Comparison of ENCODE assay signal across 25 cellular contexts in the genomic region with DNA sequence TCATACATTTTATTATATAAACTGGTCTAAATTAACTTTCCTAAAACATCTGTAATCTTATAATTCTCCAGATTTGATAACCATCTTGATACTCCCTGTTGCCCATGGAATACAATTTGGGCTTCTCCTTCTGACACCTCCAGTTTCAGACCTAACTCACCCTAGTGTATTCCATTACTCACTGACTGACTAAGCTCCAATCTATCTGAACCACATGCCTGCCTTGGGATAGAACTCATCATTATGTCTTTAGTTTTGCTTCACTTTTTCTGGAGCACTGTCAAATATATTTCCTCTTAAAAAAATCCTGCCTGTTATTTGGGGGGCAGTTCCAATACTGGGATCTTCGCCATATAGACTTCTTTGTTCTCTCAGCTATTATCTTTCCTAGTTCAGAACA. TPM values are rescaled to one million over a fixed set of nuclear protein-coding genes. Genes with fewer than 3 reads are reported as not detected.
DNase-seq lines count a peak whose midpoint lies in the region; TF ChIP-seq lines count a peak whose summit lies in the region.
"Had no signal": no experiment of that assay in that cellular context is flagged by ENCODE, and none has a peak within 500 bp of the region (broad histone marks: within the 10 kb centered on the region; RNA-seq: fewer than 3 reads in every experiment).

No MANE protein-coding gene starts in this region.

- no peaks in the 10 kb centered on the region for H3K79me1 ChIP-seq in neuronal stem cell (ENCODE audit: low read depth, low read length)

- H3K23ac ChIP-seq in neuronal stem cell (ENCODE audit: low read depth, low read length, poor library complexity): no peak overlapping the region

- no peaks in the 10 kb centered on the region for H4K20me1 ChIP-seq in osteoblast (ENCODE audit: insufficient read depth, low read length)

- WGBS in neuronal stem cell (ENCODE audit: extremely low coverage in 2 of 2, insufficient read length in 2 of 2, insufficient replicate concordance in 1 of 2), 2 donors: no CpG with 5 or more reads among the region's 1 CpG

- H3K79me2 ChIP-seq in osteoblast (ENCODE audit: insufficient read depth, low read length): no peaks in the 10 kb centered on the region

- no peak overlapping the region for H3K9ac ChIP-seq in neuronal stem cell (ENCODE audit: low read depth, low read length, poor library complexity)

- H3K27ac ChIP-seq in osteoblast (ENCODE audit: low read depth, low read length) (no peak overlapping the region), neuronal stem cell (replicated peaks; ENCODE audit: low read length) (no peak overlapping the region)
- H3K27ac ChIP-seq: heart right ventricle, skin epidermis had no signal

- H4K8ac ChIP-seq in neuronal stem cell (ENCODE audit: low read depth, low read length): no peak overlapping the region

- H3K4me1 ChIP-seq in osteoblast (ENCODE audit: insufficient read depth, low read length): no peaks in the 10 kb centered on the region
- H3K4me1 ChIP-seq in neuronal stem cell (ENCODE audit: control insufficient read depth in 2 of 2, insufficient read depth in 1 of 2, low read depth in 1 of 2, low read length in 2 of 2): peaks cover 4 to 12% of the 10 kb centered on the region in 2 donors

- no peak overlapping the region for H3K18ac ChIP-seq in neuronal stem cell (ENCODE audit: low read length)

- H3K27me3 ChIP-seq in osteoblast (ENCODE audit: insufficient read depth, low read length): no peaks in the 10 kb centered on the region
- H3K27me3 ChIP-seq in neuronal stem cell (ENCODE audit: control insufficient read depth in 3 of 3, insufficient read depth in 3 of 3, low read depth in 1 of 3, low read length in 3 of 3): no peaks in the 10 kb centered on the region
- H3K27me3 ChIP-seq: heart right ventricle had no signal

- H2BK12ac ChIP-seq in neuronal stem cell (ENCODE audit: low read length): no peak overlapping the region

- H2BK5ac ChIP-seq in neuronal stem cell (ENCODE audit: low read length): no peak overlapping the region

- no peak overlapping the region for H3K4me3 ChIP-seq in epithelial cell of esophagus (ENCODE audit: low read length)
- no peak overlapping the region for H3K4me3 ChIP-seq in osteoblast (ENCODE audit: insufficient read depth, low read length)
- H3K4me3 ChIP-seq in neuronal stem cell (ENCODE audit: low read length in 2 of 2): no peak overlapping the region
- H3K4me3 ChIP-seq: heart right ventricle, K562, skin epidermis had no signal

- H3K14ac ChIP-seq in neuronal stem cell (ENCODE audit: low read length): no peak overlapping the region

- H3K9me3 Mint-ChIP-seq in immature natural killer cell: peaks cover 0 to 3% (median 0%) of the 10 kb centered on the region in 6 donors
- H3K9me3 Mint-ChIP-seq: activated CD4-positive, alpha-beta T cell treated with anti-CD3 and anti-CD28 coated beads, Interleukin-2, amount 10 ng/mL, durations not matched to agents 7 days and 5 days; CD4-positive, alpha-beta T cell; memory B cell had no signal

- no peaks in the 10 kb centered on the region for H3K27me3 Mint-ChIP-seq in immature natural killer cell (ENCODE audit: low read depth in 3 of 3)
- H3K27me3 Mint-ChIP-seq: activated CD4-positive, alpha-beta T cell treated with anti-CD3 and anti-CD28 coated beads, Interleukin-2, amount 10 ng/mL, durations not matched to agents 7 days and 5 days; CD4-positive, alpha-beta T cell had no signal

- H3K4me2 ChIP-seq in osteoblast (ENCODE audit: insufficient read depth, low read length) (no peak overlapping the region), neuronal stem cell (ENCODE audit: insufficient read depth, low read length, poor library complexity, severe bottlenecking) (no peak overlapping the region)

- no peak overlapping the region for H2BK15ac ChIP-seq in neuronal stem cell (ENCODE audit: low read length)

- no peak overlapping the region for H4K91ac ChIP-seq in neuronal stem cell (ENCODE audit: low read depth, low read length, poor library complexity)

- no peak overlapping the region for H3K4ac ChIP-seq in neuronal stem cell (ENCODE audit: low read length)

- no peak overlapping the region for H2AK5ac ChIP-seq in neuronal stem cell (ENCODE audit: low read depth, low read length)

- H3K36me3 ChIP-seq in osteoblast (ENCODE audit: insufficient read depth, low read length) (no peaks in the 10 kb centered on the region), neuronal stem cell (replicated peaks in 1 of 2; ENCODE audit: control insufficient read depth in 2 of 2, insufficient read depth in 2 of 2, low read length in 2 of 2) (no peaks in the 10 kb centered on the region)
- H3K36me3 ChIP-seq: heart right ventricle had no signal

- no peak overlapping the region for H3K27ac Mint-ChIP-seq in immature natural killer cell
- H3K27ac Mint-ChIP-seq: activated CD4-positive, alpha-beta T cell treated with anti-CD3 and anti-CD28 coated beads, Interleukin-2, amount 10 ng/mL, durations not matched to agents 7 days and 5 days; CD4-positive, alpha-beta T cell; memory B cell; natural killer cell had no signal

- H3K9me3 ChIP-seq in osteoblast (ENCODE audit: low read depth, low read length) (no peaks in the 10 kb centered on the region), neuronal stem cell (replicated peaks in 1 of 2; ENCODE audit: control insufficient read depth in 2 of 2, insufficient read depth in 1 of 2, low read depth in 1 of 2, low read length in 2 of 2) (no peaks in the 10 kb centered on the region)
- H3K9me3 ChIP-seq: heart right ventricle had no signal

- peak; percentile 52 for DNase-seq in AG20443 (ENCODE audit: low spot score)
- peak; percentile 27 for DNase-seq in MV-4-11 (lab: John Stamatoyannopoulos, UW)
- peak; percentile 63 for DNase-seq in epithelial cell of esophagus (ENCODE audit: low read depth)
- peak; percentile 4 for DNase-seq in osteoblast (ENCODE audit: insufficient read length, low spot score, missing footprints)
- DNase-seq in cerebellar nuclear complex (lab: John Stamatoyannopoulos, UW): no peak
- no peak for DNase-seq in neuronal stem cell (ENCODE audit: low spot score)
- no peak for DNase-seq in immature natural killer cell
- no peak for DNase-seq in iPS-NIHi7 (ENCODE audit: extremely low spot score)
- DNase-seq: activated CD4-positive, alpha-beta T cell treated with anti-CD3 and anti-CD28 coated beads, Interleukin-2, amount 10 ng/mL, durations not matched to agents 7 days and 5 days; activated CD8-positive, alpha-beta memory T cell treated with anti-CD3 and anti-CD28 coated beads, Interleukin-2, amount 50 U/mL, for 4 hours; activated gamma-delta T cell treated with Interleukin-2 at 50 U/mL for 16 hours; amniotic stem cell; CD4-positive, alpha-beta T cell; DMS53; effector CD4-positive, alpha-beta T cell; heart right ventricle; natural killer cell; NCI-H1092; NCI-H2081 treated with DMSO at 0.1 percent for 48 hours; NCI-H524; SIG-M5; T-helper 1 cell had no signal

- H3K4me1 Mint-ChIP-seq in immature natural killer cell: no peaks in the 10 kb centered on the region
- H3K4me1 Mint-ChIP-seq: activated CD4-positive, alpha-beta T cell treated with anti-CD3 and anti-CD28 coated beads, Interleukin-2, amount 10 ng/mL, durations not matched to agents 7 days and 5 days; memory B cell; natural killer cell had no signal

- TF ChIP-seq CTCF in epithelial cell of esophagus (IDR thresholded peaks at IDR 0.05; ENCODE audit: insufficient read depth, low read depth, low read length, missing control alignments) (no peak), osteoblast (IDR thresholded peaks at IDR 0.05; ENCODE audit: extremely low read depth, low read depth, low read length) (no peak)

- no peak overlapping the region for H3K4me3 Mint-ChIP-seq in immature natural killer cell
- H3K4me3 Mint-ChIP-seq: activated CD4-positive, alpha-beta T cell treated with anti-CD3 and anti-CD28 coated beads, Interleukin-2, amount 10 ng/mL, durations not matched to agents 7 days and 5 days; CD4-positive, alpha-beta T cell; memory B cell; natural killer cell had no signal

- H2AFZ ChIP-seq in osteoblast (ENCODE audit: low read length) (no peak overlapping the region), neuronal stem cell (ENCODE audit: low read length) (no peak overlapping the region)

- H2BK120ac ChIP-seq in neuronal stem cell (ENCODE audit: low read depth, low read length): no peak overlapping the region

- H3K36me3 Mint-ChIP-seq in immature natural killer cell: no peaks in the 10 kb centered on the region
- H3K36me3 Mint-ChIP-seq: memory B cell, natural killer cell had no signal

RNA-seq across cellular contexts. Expression of a gene that starts 4.9 kb away (rescaled TPM):
- 3.8 and 5.8 TPM in 2 replicates for total RNA-seq in osteoblast
- 0.45 TPM for polyA plus RNA-seq in neuronal stem cell (2013, experiment 1 of 2)
- polyA plus RNA-seq in neuronal stem cell (2013, experiment 2 of 2): 0.54 TPM
- not detected for polyA plus RNA-seq in immature natural killer cell
- total RNA-seq: activated CD4-positive, alpha-beta T cell treated with anti-CD3 and anti-CD28 coated beads, Interleukin-2, amount 10 ng/mL, durations not matched to agents 7 days and 5 days; CD4-positive, alpha-beta T cell; K562; natural killer cell had no signal
- polyA plus RNA-seq: K562 had no signal

Comparison
In these comparisons a context has a peak if more than half of its experiments do, and no peak if none do; other contexts are left out.
1. DNase-seq: peak in AG20443 (single experiment), MV-4-11 (single experiment), epithelial cell of esophagus (single experiment) and osteoblast (single experiment); none in cerebellar nuclear complex (0 of 2), neuronal stem cell (single experiment), immature natural killer cell (0 of 3) and iPS-NIHi7 (single experiment).